Comparison of ENCODE assay signal across 8 cellular contexts in the genomic region with DNA sequence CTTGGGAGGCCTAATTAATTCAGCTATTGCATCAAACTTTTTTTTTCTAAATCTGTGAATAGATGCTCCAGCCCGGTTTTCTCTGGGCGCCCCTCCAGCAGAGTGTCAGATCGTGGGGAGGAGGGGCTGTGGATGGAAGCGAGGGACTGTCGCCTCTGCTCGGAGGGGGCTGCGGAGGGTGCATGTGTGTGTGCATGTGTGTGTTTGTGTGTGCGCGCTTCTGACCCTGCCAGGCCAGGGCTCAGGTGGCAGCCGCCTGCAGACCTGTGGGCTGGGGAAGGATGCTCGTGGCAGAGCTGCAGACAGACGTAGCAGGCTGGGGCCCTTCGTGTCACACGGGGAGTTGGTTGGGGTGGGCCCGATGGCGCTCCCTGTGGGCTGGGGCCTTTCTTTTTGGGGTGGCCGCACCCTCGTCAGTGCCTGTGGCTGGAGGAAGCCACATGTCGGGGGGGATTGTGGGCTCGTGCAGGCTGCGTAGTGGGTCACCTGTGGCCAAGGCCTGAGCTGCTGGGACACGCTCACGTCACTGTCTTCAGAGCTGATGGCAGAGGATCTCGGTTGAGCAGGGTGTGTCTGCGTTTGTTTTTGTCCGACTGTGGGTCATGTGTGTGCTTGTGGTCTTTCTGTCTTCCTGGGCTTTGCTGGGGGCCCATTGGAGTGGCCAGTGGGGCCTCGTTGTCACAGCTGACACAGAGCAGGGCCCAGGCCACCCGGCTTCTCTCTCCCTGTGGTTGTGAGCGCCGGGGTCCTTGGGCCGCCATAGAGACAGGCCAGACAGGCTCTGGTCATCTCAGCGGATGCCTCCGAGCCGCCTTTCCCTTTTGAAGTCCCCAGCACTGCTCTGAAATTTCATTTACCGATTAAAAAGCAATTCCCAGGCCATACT. TPM values are rescaled to one million over a fixed set of nuclear protein-coding genes. Genes with fewer than 3 reads are reported as not detected.
DNase-seq lines count a peak whose midpoint lies in the region; ATAC-seq, FAIRE-seq and TF ChIP-seq lines count a peak whose summit lies in the region.

No MANE protein-coding gene starts in this region.

- TF ChIP-seq CTCF in endothelial cell of umbilical vein (IDR thresholded peaks at IDR 0.05; ENCODE audit: extremely low read depth in 1 of 2, insufficient read depth in 1 of 2, low read depth in 1 of 2, low read length in 2 of 2), result no peak
- no peak for TF ChIP-seq CTCF in GM13976 (IDR thresholded peaks at IDR 0.05; ENCODE audit: borderline replicate concordance, control extremely low read depth, extremely low read depth, insufficient read depth, missing control alignments)

- H3K36me3 ChIP-seq in endothelial cell of umbilical vein (ENCODE audit: control insufficient read depth in 2 of 2, extremely low read depth in 1 of 2, insufficient read depth in 2 of 2, low read length in 2 of 2) (no peaks in the 10 kb centered on the region), urinary bladder (ENCODE audit: insufficient read depth) (no peaks in the 10 kb centered on the region)

- H3K9me1 ChIP-seq in endothelial cell of umbilical vein (replicated peaks; ENCODE audit: control insufficient read depth, extremely low read depth, insufficient read depth, low read length), result no peaks in the 10 kb centered on the region

- peak; percentile 82 for FAIRE-seq in endothelial cell of umbilical vein (lab: Jason Lieb, UNC)

- peak overlapping the region; percentile 66 for H3K4me2 ChIP-seq in endothelial cell of umbilical vein (ENCODE audit: insufficient read depth, low read length)

- dilution Hi-C loops in endothelial cell of umbilical vein (cut with MboI; ENCODE audit: extremely low pct_ligation_motif_present, low sequenced_read_pairs), result no loop called here

- TF ChIP-seq POLR2A in endothelial cell of umbilical vein (IDR thresholded peaks at IDR 0.05; ENCODE audit: low read depth, low read length), result no peak

- H3K9ac ChIP-seq in endothelial cell of umbilical vein (replicated peaks; ENCODE audit: extremely low read depth, insufficient read depth, low read length), result peak overlapping the region; percentile 76

- peak overlapping the region; percentile 98 for H3K4me3 Mint-ChIP-seq in activated CD4-positive, alpha-beta memory T cell treated with anti-CD3 and anti-CD28 coated beads, Interleukin-2, amount 10 ng/mL, durations not matched to agents 7 days and 5 days
- H3K4me3 Mint-ChIP-seq in naive thymus-derived CD8-positive, alpha-beta T cell, result peak overlapping the region; percentile 95 to 100 (median 96)

- BruUV-seq in endothelial cell of umbilical vein (replicated peaks; lab: Mats Ljungman, UMichigan), result no TSS peak

- H3K27ac ChIP-seq in endothelial cell of umbilical vein (ENCODE audit: insufficient read depth, low read depth, low read length) (no peak overlapping the region), urinary bladder (ENCODE audit: low read depth) (peak overlapping the region; percentile 65)

- H3K4me1 ChIP-seq in endothelial cell of umbilical vein (ENCODE audit: control insufficient read depth, extremely low read depth, insufficient read depth, low read length), result peaks cover 45% of the 10 kb centered on the region
- peaks cover 7% of the 10 kb centered on the region for H3K4me1 ChIP-seq in urinary bladder (ENCODE audit: insufficient read depth)

- CTCF ChIA-PET in activated CD4-positive, alpha-beta memory T cell treated with anti-CD3 and anti-CD28 coated beads, Interleukin-2, amount 10 ng/mL, durations not matched to agents 7 days and 5 days (lab: Charles Lee), result interaction anchor here (1.2 to 2.5 kb wide), 4 partner anchors 57 to 151 kb away, joined by 4 to 7 read pairs (median 6); no protein-coding TSS in a partner anchor
- CTCF ChIA-PET in endothelial cell of umbilical vein (lab: Charles Lee), result interaction anchor here (0.6 to 5.4 kb wide), 7 partner anchors 19 to 151 kb away, joined by 3 to 51 read pairs (median 9); partner anchors contain the start of gene FAAP20

- WGBS in urinary bladder, result 6% methylated on average over 35 of the region's 35 CpGs

- POLR2A ChIA-PET in activated CD4-positive, alpha-beta memory T cell treated with anti-CD3 and anti-CD28 coated beads, Interleukin-2, amount 10 ng/mL, durations not matched to agents 7 days and 5 days (lab: Charles Lee), result interaction anchor here (0.6 to 9.5 kb wide), 14 partner anchors 18 to 316 kb away, joined by 3 to 148 read pairs (median 8); partner anchors contain the start of genes FAAP20, MORN1 and RER1
- POLR2A ChIA-PET in endothelial cell of umbilical vein (lab: Charles Lee), result interaction anchor here (1.0 kb wide), 2 partner anchors 25 to 26 kb away, joined by 3 to 4 read pairs; no protein-coding TSS in a partner anchor
- POLR2A ChIA-PET in naive thymus-derived CD8-positive, alpha-beta T cell (lab: Charles Lee), result interaction anchor here (0.8 to 20.9 kb wide), 11 partner anchors 9 to 182 kb away, joined by 3 to 388 read pairs (median 20); partner anchors contain the start of genes FAAP20, MORN1, PEX10 and RER1

- in situ Hi-C loops in GM13976 (cut with MboI; ENCODE audit: low sequenced_read_pairs, unreplicated experiment), result no loop called here

- H3K79me2 ChIP-seq in endothelial cell of umbilical vein (ENCODE audit: control insufficient read depth, insufficient read depth, low read length), result peaks cover 77% of the 10 kb centered on the region

- H3K4me1 Mint-ChIP-seq in activated CD4-positive, alpha-beta memory T cell treated with anti-CD3 and anti-CD28 coated beads, Interleukin-2, amount 10 ng/mL, durations not matched to agents 7 days and 5 days, result peaks cover 49% of the 10 kb centered on the region
- H3K4me1 Mint-ChIP-seq in naive thymus-derived CD8-positive, alpha-beta T cell, result peaks cover 29 to 65% (median 57%) of the 10 kb centered on the region in 4 donors

- H3K27me3 ChIP-seq in endothelial cell of umbilical vein (ENCODE audit: control insufficient read depth in 2 of 2, insufficient read depth in 2 of 2, low read length in 2 of 2), result no peaks in the 10 kb centered on the region

- H3K27me3 Mint-ChIP-seq in activated CD4-positive, alpha-beta memory T cell treated with anti-CD3 and anti-CD28 coated beads, Interleukin-2, amount 10 ng/mL, durations not matched to agents 7 days and 5 days, result peaks cover 3% of the 10 kb centered on the region
- H3K27me3 Mint-ChIP-seq in naive thymus-derived CD8-positive, alpha-beta T cell, result no peaks in the 10 kb centered on the region

- peaks cover 44% of the 10 kb centered on the region for H3K36me3 Mint-ChIP-seq in activated CD4-positive, alpha-beta memory T cell treated with anti-CD3 and anti-CD28 coated beads, Interleukin-2, amount 10 ng/mL, durations not matched to agents 7 days and 5 days (ENCODE audit: low read depth)
- H3K36me3 Mint-ChIP-seq in naive thymus-derived CD8-positive, alpha-beta T cell, result peaks cover 0 to 8% (median 0%) of the 10 kb centered on the region in 3 donors

- no peaks in the 10 kb centered on the region for H3K9me3 Mint-ChIP-seq in activated CD4-positive, alpha-beta memory T cell treated with anti-CD3 and anti-CD28 coated beads, Interleukin-2, amount 10 ng/mL, durations not matched to agents 7 days and 5 days
- H3K9me3 Mint-ChIP-seq in naive thymus-derived CD8-positive, alpha-beta T cell, result no peaks in the 10 kb centered on the region

- peak; percentile 4 to 12 for ATAC-seq in naive thymus-derived CD8-positive, alpha-beta T cell
- ATAC-seq in HG03432 (IDR thresholded peaks at IDR 0.05; ENCODE audit: unreplicated experiment), result no peak

- no peaks in the 10 kb centered on the region for H4K20me1 ChIP-seq in endothelial cell of umbilical vein (replicated peaks; ENCODE audit: control insufficient read depth, extremely low read depth, insufficient read depth, low read length)

- DNase-seq in HT1080 (ENCODE audit: low read depth), result peak; percentile 42
- DNase-seq in activated CD4-positive, alpha-beta memory T cell treated with anti-CD3 and anti-CD28 coated beads, Interleukin-2, amount 10 ng/mL, durations not matched to agents 7 days and 5 days, result peak; percentile 64
- DNase-seq in endothelial cell of umbilical vein (ENCODE audit: low read depth, low spot score), result peak; percentile 28
- peak; percentile 44 to 85 (median 66) for DNase-seq in naive thymus-derived CD8-positive, alpha-beta T cell
- no peak for DNase-seq in MV-4-11 (lab: John Stamatoyannopoulos, UW)
- DNase-seq in GM13976 (ENCODE audit: low spot score), result no peak

- H3K4me3 ChIP-seq in endothelial cell of umbilical vein (replicated peaks in 1 of 3; ENCODE audit: insufficient read depth in 1 of 3, low read depth in 1 of 3, low read length in 3 of 3) (peak overlapping the region; percentile 40 to 64 (median 42)), urinary bladder (ENCODE audit: low read depth, low read length) (peak overlapping the region; percentile 92)

- no peak overlapping the region for H2AFZ ChIP-seq in endothelial cell of umbilical vein (ENCODE audit: low read depth, low read length)

- intact Hi-C loops in endothelial cell of umbilical vein (cut with micrococcal nuclease), result loop anchor here (2.0 kb wide), 1 partner anchor 70 kb away; no protein-coding TSS in a partner anchor

- no peaks in the 10 kb centered on the region for H3K9me3 ChIP-seq in endothelial cell of umbilical vein (replicated peaks; ENCODE audit: control insufficient read depth, insufficient read depth, low read length)

- peak overlapping the region; percentile 92 for H3K27ac Mint-ChIP-seq in activated CD4-positive, alpha-beta memory T cell treated with anti-CD3 and anti-CD28 coated beads, Interleukin-2, amount 10 ng/mL, durations not matched to agents 7 days and 5 days
- peak overlapping the region; percentile 98 to 99 (median 98) for H3K27ac Mint-ChIP-seq in naive thymus-derived CD8-positive, alpha-beta T cell

RNA-seq across cellular contexts. Expression of gene SKI, which starts 2.9 kb away (rescaled TPM):
- 12.7 and 18.0 TPM in 2 replicates for total RNA-seq in HT1080 (2014; rRNA removed; shearing (Covaris generic))
- polyA plus RNA-seq in HT1080 (2015; cell fraction: cytosol; rRNA removed), result 31.5 and 38.2 TPM in 2 replicates
- polyA plus RNA-seq in HT1080 (2015; cell fraction: nucleus; rRNA removed), result 34.2 and 36.7 TPM in 2 replicates
- total RNA-seq in activated CD4-positive, alpha-beta memory T cell treated with anti-CD3 and anti-CD28 coated beads, Interleukin-2, amount 10 ng/mL, durations not matched to agents 7 days and 5 days, result 10 to 100 TPM; 58.0 to 61.5 TPM
- total RNA-seq in endothelial cell of umbilical vein (76.0 and 80.3 TPM in 2 replicates), urinary bladder (27.8 TPM)
- polyA plus RNA-seq in endothelial cell of umbilical vein (9.0 and 11.6 TPM in 2 replicates), urinary bladder (60.5 TPM)
- 12.3 and 15.5 TPM in 2 replicates for polyA plus RNA-seq in endothelial cell of umbilical vein (2011; cell fraction: cytosol; rRNA removed)
- polyA plus RNA-seq in endothelial cell of umbilical vein (2011; cell fraction: nucleus; rRNA removed), result 23.5 and 24.9 TPM in 2 replicates
- polyA plus RNA-seq in endothelial cell of umbilical vein (2012), result 20.3 and 24.2 TPM in 2 replicates
- 10.8 and 14.2 TPM in 2 replicates for polyA minus RNA-seq in endothelial cell of umbilical vein
- polyA minus RNA-seq in endothelial cell of umbilical vein (2011; cell fraction: cytosol; rRNA and poly(A)+ RNA removed), result 20.5 TPM
- polyA minus RNA-seq in endothelial cell of umbilical vein (2011; cell fraction: nucleus; rRNA and poly(A)+ RNA removed), result 15.3 and 23.3 TPM in 2 replicates
- total RNA-seq in naive thymus-derived CD8-positive, alpha-beta T cell, result 100 to 1,000 TPM in 1 of 2 experiments, 10 to 100 TPM in 1; 98.3 to 105 TPM
- under 1 TPM; 0.30 to 0.80 (median 0.53) TPM for polyA plus RNA-seq in naive thymus-derived CD8-positive, alpha-beta T cell

RNA-seq across cellular contexts. Expression of gene FAAP20, which starts 36.5 kb away (rescaled TPM):
- 38.4 and 51.9 TPM in 2 replicates for total RNA-seq in HT1080 (2014; rRNA removed; shearing (Covaris generic))
- polyA plus RNA-seq in HT1080 (2015; cell fraction: cytosol; rRNA removed), result 115 and 132 TPM in 2 replicates
- polyA plus RNA-seq in HT1080 (2015; cell fraction: nucleus; rRNA removed), result 46.8 and 47.5 TPM in 2 replicates
- total RNA-seq in activated CD4-positive, alpha-beta memory T cell treated with anti-CD3 and anti-CD28 coated beads, Interleukin-2, amount 10 ng/mL, durations not matched to agents 7 days and 5 days, result 10 to 100 TPM; 53.4 to 57.1 TPM
- total RNA-seq in endothelial cell of umbilical vein (62.6 and 69.8 TPM in 2 replicates), urinary bladder (14.6 TPM)
- polyA plus RNA-seq in endothelial cell of umbilical vein (31.5 and 57.8 TPM in 2 replicates), urinary bladder (96.4 TPM)
- polyA plus RNA-seq in endothelial cell of umbilical vein (2011; cell fraction: cytosol; rRNA removed), result 12.5 and 21.8 TPM in 2 replicates
- polyA plus RNA-seq in endothelial cell of umbilical vein (2011; cell fraction: nucleus; rRNA removed), result 27.2 and 31.3 TPM in 2 replicates
- 20.7 and 41.9 TPM in 2 replicates for polyA plus RNA-seq in endothelial cell of umbilical vein (2012)
- 6.2 and 8.0 TPM in 2 replicates for polyA minus RNA-seq in endothelial cell of umbilical vein
- polyA minus RNA-seq in endothelial cell of umbilical vein (2011; cell fraction: cytosol; rRNA and poly(A)+ RNA removed), result 6.8 TPM
- polyA minus RNA-seq in endothelial cell of umbilical vein (2011; cell fraction: nucleus; rRNA and poly(A)+ RNA removed), result 4.2 and 8.6 TPM in 2 replicates
- 10 to 100 TPM; 39.4 to 49.3 TPM for total RNA-seq in naive thymus-derived CD8-positive, alpha-beta T cell
- polyA plus RNA-seq in naive thymus-derived CD8-positive, alpha-beta T cell, result 10 to 100 TPM; 70.1 to 76.6 (median 74.9) TPM

Comparison
In these comparisons a context has a peak if more than half of its experiments do, and no peak if none do; other contexts are left out.
1. DNase-seq: peak in HT1080 (single experiment), activated CD4-positive, alpha-beta memory T cell treated with anti-CD3 and anti-CD28 coated beads, Interleukin-2, amount 10 ng/mL, durations not matched to agents 7 days and 5 days (single experiment), endothelial cell of umbilical vein (single experiment) and naive thymus-derived CD8-positive, alpha-beta T cell (10 of 10); none in MV-4-11 (single experiment) and GM13976 (single experiment).